Comparison of ENCODE assay signal across 10 cellular contexts in the genomic region with DNA sequence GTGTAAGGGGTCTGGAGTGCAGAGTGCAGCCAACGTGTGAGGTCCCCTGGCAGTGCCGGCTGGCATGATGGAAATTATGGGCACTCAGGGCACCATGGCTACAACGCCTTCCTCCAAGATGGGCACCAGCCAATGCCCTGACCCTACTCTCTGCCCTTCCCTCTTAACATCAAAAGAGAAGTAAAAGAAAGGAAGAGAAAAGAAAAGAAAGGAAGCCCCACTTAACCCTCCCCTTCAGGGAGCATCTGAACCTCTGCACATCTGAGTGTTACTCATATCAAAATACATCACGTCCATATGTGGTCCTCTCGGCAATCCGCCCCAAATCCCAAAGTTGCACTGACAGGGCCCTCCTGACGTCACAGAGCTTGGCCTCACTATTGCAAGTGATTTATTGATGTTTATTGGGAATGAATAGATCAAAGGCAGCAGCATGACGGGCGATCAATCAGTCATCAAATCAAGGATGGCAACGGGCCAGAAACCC. TPM values are rescaled to one million over a fixed set of nuclear protein-coding genes. Genes with fewer than 3 reads are reported as not detected.
DNase-seq lines count a peak whose midpoint lies in the region; ATAC-seq and TF ChIP-seq lines count a peak whose summit lies in the region.
"Had no signal": no experiment of that assay in that cellular context is flagged by ENCODE, and none has a peak within 500 bp of the region (broad histone marks: within the 10 kb centered on the region; RNA-seq: fewer than 3 reads in every experiment).

No MANE protein-coding gene starts in this region.

- peak overlapping the region; percentile 78 for H3K4me3 Mint-ChIP-seq in chondrocyte (ENCODE audit: unreplicated experiment)

- peak overlapping the region; percentile 11 for H3K27ac Mint-ChIP-seq in chondrocyte (ENCODE audit: unreplicated experiment)

- TF ChIP-seq CTCF in right atrium auricular region (IDR thresholded peaks at IDR 0.05) = no peak
- no peak for TF ChIP-seq CTCF in chondrocyte (IDR thresholded peaks at IDR 0.05)
- no peak for TF ChIP-seq CTCF in uterus (IDR thresholded peaks at IDR 0.05)

- no peak for TF ChIP-seq POLR2A in uterus (IDR thresholded peaks at IDR 0.05)

- intact Hi-C loops in left ventricle myocardium superior (cut with micrococcal nuclease) = no loop called here
- intact Hi-C loops in uterus (cut with DNase I; ENCODE audit: low total_unique reads) = no loop called here

- H3K4me1 ChIP-seq in right atrium auricular region = peaks cover 0 to 29% of the 10 kb centered on the region in 2 donors
- H3K4me1 ChIP-seq in muscle layer of duodenum (ENCODE audit: control insufficient read depth in 1 of 2, insufficient read depth in 2 of 2, low read length in 2 of 2) = peaks cover 0 to 33% of the 10 kb centered on the region in 2 donors
- H3K4me1 ChIP-seq in uterus = peaks cover 7 to 9% of the 10 kb centered on the region in 2 donors
- H3K4me1 ChIP-seq: colonic mucosa had no signal

- H3K9me3 ChIP-seq in right atrium auricular region (no peaks in the 10 kb centered on the region), muscle layer of duodenum (ENCODE audit: control insufficient read depth in 1 of 2, low read length in 2 of 2) (no peaks in the 10 kb centered on the region), uterus (no peaks in the 10 kb centered on the region)
- H3K9me3 ChIP-seq: colonic mucosa had no signal

- ATAC-seq in left ventricle myocardium superior = no peak
- no peak for ATAC-seq in GM18909 (IDR thresholded peaks at IDR 0.05; ENCODE audit: poor library complexity, unreplicated experiment)
- ATAC-seq in HG03457 (IDR thresholded peaks at IDR 0.05; ENCODE audit: unreplicated experiment) = no peak

- H3K4me3 ChIP-seq in right atrium auricular region (peak overlapping the region; percentile 85 to 89), muscle layer of duodenum (ENCODE audit: low read depth in 1 of 2, low read length in 2 of 2) (peak overlapping the region; percentile 74 to 91), uterus (peak overlapping the region; percentile 68 to 75)

- H3K27me3 ChIP-seq in right atrium auricular region = peaks cover 0 to 6% of the 10 kb centered on the region in 2 donors
- H3K27me3 ChIP-seq in muscle layer of duodenum (ENCODE audit: low read depth, low read length) = no peaks in the 10 kb centered on the region
- no peaks in the 10 kb centered on the region for H3K27me3 ChIP-seq in uterus

- H3K27me3 Mint-ChIP-seq in chondrocyte (ENCODE audit: low read depth) = peaks cover 6% of the 10 kb centered on the region

- H3K36me3 Mint-ChIP-seq in chondrocyte (ENCODE audit: low read depth) = peaks cover 1% of the 10 kb centered on the region

- H3K27ac ChIP-seq in right atrium auricular region (peak overlapping the region; percentile 78 to 89), muscle layer of duodenum (ENCODE audit: low read length) (peak overlapping the region; percentile 48), uterus (peak overlapping the region; percentile 95 to 99)

- DNase-seq in right atrium auricular region (ENCODE audit: low spot score) (no peak), left ventricle myocardium superior (no peak), chondrocyte (ENCODE audit: low spot score) (no peak), uterus (peak; percentile 50 to 64), dedifferentiated amniotic fluid mesenchymal stem cell (ENCODE audit: extremely low spot score) (no peak)
- DNase-seq: colonic mucosa, T1000 had no signal

- H3K4me1 Mint-ChIP-seq in chondrocyte (ENCODE audit: low read depth) = peaks cover 26% of the 10 kb centered on the region

- H3K9me3 Mint-ChIP-seq in chondrocyte (ENCODE audit: low read depth) = no peaks in the 10 kb centered on the region

- H3K36me3 ChIP-seq in right atrium auricular region (no peaks in the 10 kb centered on the region), muscle layer of duodenum (ENCODE audit: control insufficient read depth in 1 of 2, insufficient read depth in 2 of 2, low read length in 2 of 2) (no peaks in the 10 kb centered on the region), uterus (no peaks in the 10 kb centered on the region)
- H3K36me3 ChIP-seq: colonic mucosa had no signal

RNA-seq across cellular contexts. Expression of gene TSHZ3, which starts 1.4 kb away (rescaled TPM):
- 1 to 10 TPM; 3.9 to 5.6 TPM for total RNA-seq in right atrium auricular region
- 2.6 TPM for total RNA-seq in left ventricle myocardium superior
- total RNA-seq in chondrocyte = 15.3 to 23.3 TPM (median 17.0 TPM) in 3 replicates
- 10 to 100 TPM in 3 of 4 donors, 1 to 10 TPM in 1; 3.2 to 65.5 (median 27.9) TPM for total RNA-seq in uterus

Comparison
In these comparisons a context has a peak if more than half of its experiments do, and no peak if none do; other contexts are left out.
1. DNase-seq: peak in uterus (2 of 2); none in right atrium auricular region (single experiment), left ventricle myocardium superior (single experiment), chondrocyte (single experiment) and dedifferentiated amniotic fluid mesenchymal stem cell (single experiment).
2. Peak in every context shown above with its lines, with median percentiles within 50 percentile points of each other: H3K27ac ChIP-seq and H3K4me3 ChIP-seq.